Comparison of ENCODE assay signal across 2 cellular contexts in genomic region chr2:10935953-10936942, GRCh38.
TF ChIP-seq lines count a peak whose summit lies in the region.

No MANE protein-coding gene starts in this region.

TF ChIP-seq in K562, 482 proteins besides CTCF, POLR2A, EP300 and RAD21 (continued from another document):
- TF ChIP-seq ATF3 (IDR thresholded peaks at IDR 0.05): peak; percentile 83
- no peak for TF ChIP-seq ATF3 (CRISPR knock-in tag; conservative IDR thresholded peaks at IDR 0.05)
- TF ChIP-seq SMARCA4 (IDR thresholded peaks at IDR 0.05): peak; percentile 66; the same call in 1 of the 2 replicates
- peak; percentile 79 for TF ChIP-seq CTBP1 (IDR thresholded peaks at IDR 0.05; ENCODE audit: borderline replicate concordance)
- peak; percentile 54 for TF ChIP-seq NFE2 (IDR thresholded peaks at IDR 0.05; ENCODE audit: low read depth)
- TF ChIP-seq E2F8 (IDR thresholded peaks at IDR 0.05; ENCODE audit: low read depth, partially characterized antibody): no peak
- peak; percentile 66 for TF ChIP-seq DPF2 (IDR thresholded peaks at IDR 0.05)

TF ChIP-seq in HepG2, 621 proteins besides CTCF, POLR2A, EP300 and RAD21 (continued from another document and continues in another):
- TF ChIP-seq ZNF816 (CRISPR knock-in tag; IDR thresholded peaks at IDR 0.05; ENCODE audit: borderline replicate concordance) (peak; percentile 76; the same call in 1 of the 2 replicates), CCAR2 (optimal IDR thresholded peaks at IDR 0.05; ENCODE audit: low read depth, low read length) (no peak), MLX (CRISPR knock-in tag; IDR thresholded peaks at IDR 0.05) (peak; percentile 80), TRIM24 (CRISPR knock-in tag; IDR thresholded peaks at IDR 0.05) (0 out of 2 replicates have a peak, but pooled peaks have one; percentile 82), GTF3A (CRISPR knock-in tag; conservative IDR thresholded peaks at IDR 0.05) (no peak), ETV5 (CRISPR knock-in tag; IDR thresholded peaks at IDR 0.05; ENCODE audit: borderline replicate concordance) (peak; percentile 95), ZNF768 (CRISPR knock-in tag; IDR thresholded peaks at IDR 0.05) (peak; percentile 89; the same call in 1 of the 2 replicates), ZNF737 (CRISPR knock-in tag; IDR thresholded peaks at IDR 0.05; ENCODE audit: borderline replicate concordance) (no peak), RNF2 (conservative IDR thresholded peaks at IDR 0.05; ENCODE audit: low read depth) (peak; percentile 67), ZNF180 (CRISPR knock-in tag; IDR thresholded peaks at IDR 0.05; ENCODE audit: borderline replicate concordance, low read depth) (no peak), ZBTB20 (CRISPR knock-in tag; IDR thresholded peaks at IDR 0.05; ENCODE audit: borderline replicate concordance, low read depth) (peak; percentile 75; the same call in 1 of the 2 replicates), NFYC (CRISPR knock-in tag; IDR thresholded peaks at IDR 0.05) (no peak), SMARCC2 (IDR thresholded peaks at IDR 0.05) (peak; percentile 71; the same call in 1 of the 2 replicates), THAP11 (CRISPR knock-in tag; IDR thresholded peaks at IDR 0.05) (peak; percentile 76), CREB3 (CRISPR knock-in tag; IDR thresholded peaks at IDR 0.05) (no peak), FOXA1 (IDR thresholded peaks at IDR 0.05) (peak; percentile 92), FOXA1 (CRISPR knock-in tag; IDR thresholded peaks at IDR 0.05) (peak; percentile 99), SOX5 (CRISPR knock-in tag; IDR thresholded peaks at IDR 0.05; ENCODE audit: borderline replicate concordance) (peak; percentile 97), ARID4A (CRISPR knock-in tag; IDR thresholded peaks at IDR 0.05; ENCODE audit: borderline replicate concordance) (peak; percentile 21; the same call in 1 of the 2 replicates), ZNF280D (CRISPR knock-in tag; IDR thresholded peaks at IDR 0.05) (peak; percentile 66; the same call in 1 of the 2 replicates), BCLAF1 (IDR thresholded peaks at IDR 0.05) (no peak), KLF11 (CRISPR knock-in tag; IDR thresholded peaks at IDR 0.05) (no peak), ZNF503 (CRISPR knock-in tag; IDR thresholded peaks at IDR 0.05) (peak; percentile 76; the same call in 1 of the 2 replicates), KDM1A (CRISPR knock-in tag; IDR thresholded peaks at IDR 0.05) (peak; percentile 78; the same call in 1 of the 2 replicates), ZNF296 (CRISPR knock-in tag; conservative IDR thresholded peaks at IDR 0.05) (no peak), HNF1B (CRISPR knock-in tag; IDR thresholded peaks at IDR 0.05) (peak; percentile 74), TCF12 (IDR thresholded peaks at IDR 0.05) (no peak), TCF12 (CRISPR knock-in tag; IDR thresholded peaks at IDR 0.05) (no peak), MEIS1 (CRISPR knock-in tag; IDR thresholded peaks at IDR 0.05; ENCODE audit: borderline replicate concordance) (peak; percentile 79; the same call in 1 of the 2 replicates), NR0B2 (CRISPR knock-in tag; IDR thresholded peaks at IDR 0.05) (no peak), HDAC2 (CRISPR knock-in tag; IDR thresholded peaks at IDR 0.05) (peak; percentile 88), RBM39 (IDR thresholded peaks at IDR 0.05; ENCODE audit: low read depth, low read length, poor library complexity, severe bottlenecking) (no peak), ZSCAN25 (CRISPR knock-in tag; IDR thresholded peaks at IDR 0.05) (no peak), ISL2 (CRISPR knock-in tag; IDR thresholded peaks at IDR 0.05) (peak; percentile 54; the same call in 1 of the 2 replicates), ZFP36 (IDR thresholded peaks at IDR 0.05; ENCODE audit: borderline replicate concordance, low read depth, low read length, partially characterized antibody) (peak; percentile 4), ZNF644 (CRISPR knock-in tag; IDR thresholded peaks at IDR 0.05; ENCODE audit: low read depth) (peak; percentile 93), KMT2B (CRISPR knock-in tag; IDR thresholded peaks at IDR 0.05) (peak; percentile 49; the same call in 1 of the 2 replicates), NCOA2 (CRISPR knock-in tag; IDR thresholded peaks at IDR 0.05) (peak; percentile 84), PLSCR1 (CRISPR knock-in tag; IDR thresholded peaks at IDR 0.05; ENCODE audit: borderline replicate concordance) (no peak), SOX13 (IDR thresholded peaks at IDR 0.05) (peak; percentile 72; the same call in 1 of the 2 replicates), SOX13 (CRISPR knock-in tag; conservative IDR thresholded peaks at IDR 0.05 in 1 of 2, IDR thresholded peaks at IDR 0.05 in 1 of 2) (peak in 1 of 2 experiments; percentile 90; a peak in 2 of 4 replicates)
